In the genomic region with DNA sequence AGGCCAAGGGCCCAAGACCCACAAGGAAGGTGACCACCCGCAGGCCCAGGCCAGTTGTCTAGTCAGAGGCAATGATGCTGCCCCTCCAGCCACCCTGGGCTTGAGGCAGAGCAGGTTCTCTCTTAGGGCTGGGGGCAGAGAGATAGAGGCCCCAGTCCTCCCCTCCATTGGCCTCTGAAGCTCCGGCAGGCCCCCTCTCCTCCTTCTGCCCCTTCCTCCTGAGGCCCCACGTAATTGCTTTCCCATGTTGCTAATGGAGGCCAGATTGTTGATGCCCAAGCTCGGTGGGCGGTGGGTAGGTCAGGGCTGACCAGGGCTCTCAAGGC, we compare ENCODE assay signal across 1 cellular context.
TF ChIP-seq lines count a peak whose summit lies in the region.

No MANE protein-coding gene starts in this region.

TF ChIP-seq in SK-N-SH treated with all-trans-retinoic acid at 6 μM for 48 hours, 23 proteins besides CTCF, POLR2A, EP300 and RAD21 (continued from another document):
- TF ChIP-seq, protein P1, sequence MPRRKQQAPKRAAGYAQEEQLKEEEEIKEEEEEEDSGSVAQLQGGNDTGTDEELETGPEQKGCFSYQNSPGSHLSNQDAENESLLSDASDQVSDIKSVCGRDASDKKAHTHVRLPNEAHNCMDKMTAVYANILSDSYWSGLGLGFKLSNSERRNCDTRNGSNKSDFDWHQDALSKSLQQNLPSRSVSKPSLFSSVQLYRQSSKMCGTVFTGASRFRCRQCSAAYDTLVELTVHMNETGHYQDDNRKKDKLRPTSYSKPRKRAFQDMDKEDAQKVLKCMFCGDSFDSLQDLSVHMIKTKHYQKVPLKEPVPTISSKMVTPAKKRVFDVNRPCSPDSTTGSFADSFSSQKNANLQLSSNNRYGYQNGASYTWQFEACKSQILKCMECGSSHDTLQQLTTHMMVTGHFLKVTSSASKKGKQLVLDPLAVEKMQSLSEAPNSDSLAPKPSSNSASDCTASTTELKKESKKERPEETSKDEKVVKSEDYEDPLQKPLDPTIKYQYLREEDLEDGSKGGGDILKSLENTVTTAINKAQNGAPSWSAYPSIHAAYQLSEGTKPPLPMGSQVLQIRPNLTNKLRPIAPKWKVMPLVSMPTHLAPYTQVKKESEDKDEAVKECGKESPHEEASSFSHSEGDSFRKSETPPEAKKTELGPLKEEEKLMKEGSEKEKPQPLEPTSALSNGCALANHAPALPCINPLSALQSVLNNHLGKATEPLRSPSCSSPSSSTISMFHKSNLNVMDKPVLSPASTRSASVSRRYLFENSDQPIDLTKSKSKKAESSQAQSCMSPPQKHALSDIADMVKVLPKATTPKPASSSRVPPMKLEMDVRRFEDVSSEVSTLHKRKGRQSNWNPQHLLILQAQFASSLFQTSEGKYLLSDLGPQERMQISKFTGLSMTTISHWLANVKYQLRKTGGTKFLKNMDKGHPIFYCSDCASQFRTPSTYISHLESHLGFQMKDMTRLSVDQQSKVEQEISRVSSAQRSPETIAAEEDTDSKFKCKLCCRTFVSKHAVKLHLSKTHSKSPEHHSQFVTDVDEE (CRISPR knock-in tag; IDR thresholded peaks at IDR 0.05), result no peak
- no peak for TF ChIP-seq GLIS3 (CRISPR knock-in tag; IDR thresholded peaks at IDR 0.05)
- TF ChIP-seq ZFP3 (CRISPR knock-in tag; IDR thresholded peaks at IDR 0.05), result no peak
- TF ChIP-seq, protein P2, sequence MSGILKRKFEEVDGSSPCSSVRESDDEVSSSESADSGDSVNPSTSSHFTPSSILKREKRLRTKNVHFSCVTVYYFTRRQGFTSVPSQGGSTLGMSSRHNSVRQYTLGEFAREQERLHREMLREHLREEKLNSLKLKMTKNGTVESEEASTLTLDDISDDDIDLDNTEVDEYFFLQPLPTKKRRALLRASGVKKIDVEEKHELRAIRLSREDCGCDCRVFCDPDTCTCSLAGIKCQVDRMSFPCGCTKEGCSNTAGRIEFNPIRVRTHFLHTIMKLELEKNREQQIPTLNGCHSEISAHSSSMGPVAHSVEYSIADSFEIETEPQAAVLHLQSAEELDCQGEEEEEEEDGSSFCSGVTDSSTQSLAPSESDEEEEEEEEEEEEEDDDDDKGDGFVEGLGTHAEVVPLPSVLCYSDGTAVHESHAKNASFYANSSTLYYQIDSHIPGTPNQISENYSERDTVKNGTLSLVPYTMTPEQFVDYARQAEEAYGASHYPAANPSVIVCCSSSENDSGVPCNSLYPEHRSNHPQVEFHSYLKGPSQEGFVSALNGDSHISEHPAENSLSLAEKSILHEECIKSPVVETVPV (CRISPR knock-in tag; IDR thresholded peaks at IDR 0.05), result no peak
- TF ChIP-seq, protein P3, sequence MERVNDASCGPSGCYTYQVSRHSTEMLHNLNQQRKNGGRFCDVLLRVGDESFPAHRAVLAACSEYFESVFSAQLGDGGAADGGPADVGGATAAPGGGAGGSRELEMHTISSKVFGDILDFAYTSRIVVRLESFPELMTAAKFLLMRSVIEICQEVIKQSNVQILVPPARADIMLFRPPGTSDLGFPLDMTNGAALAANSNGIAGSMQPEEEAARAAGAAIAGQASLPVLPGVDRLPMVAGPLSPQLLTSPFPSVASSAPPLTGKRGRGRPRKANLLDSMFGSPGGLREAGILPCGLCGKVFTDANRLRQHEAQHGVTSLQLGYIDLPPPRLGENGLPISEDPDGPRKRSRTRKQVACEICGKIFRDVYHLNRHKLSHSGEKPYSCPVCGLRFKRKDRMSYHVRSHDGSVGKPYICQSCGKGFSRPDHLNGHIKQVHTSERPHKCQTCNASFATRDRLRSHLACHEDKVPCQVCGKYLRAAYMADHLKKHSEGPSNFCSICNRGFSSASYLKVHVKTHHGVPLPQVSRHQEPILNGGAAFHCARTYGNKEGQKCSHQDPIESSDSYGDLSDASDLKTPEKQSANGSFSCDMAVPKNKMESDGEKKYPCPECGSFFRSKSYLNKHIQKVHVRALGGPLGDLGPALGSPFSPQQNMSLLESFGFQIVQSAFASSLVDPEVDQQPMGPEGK (CRISPR knock-in tag; IDR thresholded peaks at IDR 0.05; ENCODE audit: borderline replicate concordance), result no peak
- no peak for TF ChIP-seq BACH2 (CRISPR knock-in tag; IDR thresholded peaks at IDR 0.05; ENCODE audit: borderline replicate concordance)
- TF ChIP-seq SNAI2 (CRISPR knock-in tag; IDR thresholded peaks at IDR 0.05), result no peak
